ENCODE assay signal across 19 cellular contexts in genomic region chr7:87624628-87625027, GRCh38. TPM values are rescaled to one million over a fixed set of nuclear protein-coding genes. Genes with fewer than 3 reads are reported as not detected.
DNase-seq lines count a peak whose midpoint lies in the region; ATAC-seq and TF ChIP-seq lines count a peak whose summit lies in the region.
"Had no signal": no experiment of that assay in that cellular context is flagged by ENCODE, and none has a peak within 500 bp of the region (broad histone marks: within the 10 kb centered on the region; RNA-seq: fewer than 3 reads in every experiment).

No MANE protein-coding gene starts in this region.

- peak in 1 of 4 donors; percentile 8 for ATAC-seq in right lobe of liver
- ATAC-seq: activated naive CD8-positive, alpha-beta T cell treated with anti-CD3 and anti-CD28 coated beads, Interleukin-2, amount 50 U/mL, for 24 hours had no signal

- H3K9ac ChIP-seq in adipocyte (ENCODE audit: low read length): no peak overlapping the region
- H3K9ac ChIP-seq: BLaER1 treated with 17β-estradiol and CSF1 and Interleukin-3, amounts not matched to agents 10 nM and 100 nM had no signal

- no peak for DNase-seq in GM10248 (ENCODE audit: extremely low spot score)
- DNase-seq in adipocyte (ENCODE audit: low read depth): peak; percentile 14
- no peak for DNase-seq in right lobe of liver
- no peak for DNase-seq in NCI-H748 (lab: John Stamatoyannopoulos, UW; ENCODE audit: unreplicated experiment)
- no peak for DNase-seq in RWPE1 (ENCODE audit: low spot score)
- no peak for DNase-seq in uterus
- DNase-seq: activated CD4-positive, alpha-beta memory T cell treated with anti-CD3 and anti-CD28 coated beads for 36 hours; activated naive CD8-positive, alpha-beta T cell treated with anti-CD3 and anti-CD28 coated beads, Interleukin-2, amount 50 U/mL, for 24 hours; DND-41; foreskin fibroblast; KG1; NCI-H1417 treated with DMSO at 0.1 percent for 48 hours; NCI-H2227 treated with DMSO at 0.1 percent for 48 hours; SJCRH30 had no signal

- WGBS in right lobe of liver (ENCODE audit: insufficient coverage, low coverage, low lambda C conversion rate, missing lambda C conversion rate): 58% methylated on average over 4 of the region's 7 CpGs

- TF ChIP-seq POLR2A in right lobe of liver (IDR thresholded peaks at IDR 0.05) (no peak), uterus (IDR thresholded peaks at IDR 0.05) (no peak)

- POLR2A ChIA-PET in GM10248 (lab: Yijun Ruan, JAX) (no interaction called here), RWPE1 (lab: Yijun Ruan, JAX; ENCODE audit: low non-redundant PET) (no interaction called here)

- H3K27me3 ChIP-seq in adipocyte (replicated peaks; ENCODE audit: control insufficient read depth, insufficient read depth, low read length): no peaks in the 10 kb centered on the region
- H3K27me3 ChIP-seq in right lobe of liver: no peaks in the 10 kb centered on the region
- no peaks in the 10 kb centered on the region for H3K27me3 ChIP-seq in uterus
- H3K27me3 ChIP-seq: BLaER1 treated with 17β-estradiol and CSF1 and Interleukin-3, amounts not matched to agents 10 nM and 100 nM; SJCRH30 had no signal

- H3K4me1 ChIP-seq in adipocyte (ENCODE audit: control insufficient read depth, insufficient read depth, low read length) (peaks cover 6% of the 10 kb centered on the region), right lobe of liver (no peaks in the 10 kb centered on the region), uterus (no peaks in the 10 kb centered on the region)
- H3K4me1 ChIP-seq: BLaER1 treated with 17β-estradiol and CSF1 and Interleukin-3, amounts not matched to agents 10 nM and 100 nM; SJCRH30 had no signal

- H3K27ac ChIP-seq in right lobe of liver (no peak overlapping the region), RWPE1 (no peak overlapping the region), uterus (no peak overlapping the region)
- H3K27ac ChIP-seq: BLaER1 treated with 17β-estradiol and CSF1 and Interleukin-3, amounts not matched to agents 10 nM and 100 nM; SJCRH30; thoracic aorta had no signal

- TF ChIP-seq CTCF in GM10248 (IDR thresholded peaks at IDR 0.05; ENCODE audit: control extremely low read depth, extremely low read depth, low read depth, missing control alignments) (peak; percentile 20), LNCAP (IDR thresholded peaks at IDR 0.05) (peak; percentile 35; the same call in 1 of the 2 replicates), right lobe of liver (IDR thresholded peaks at IDR 0.05) (peak; percentile 35 to 48 (median 38)), RWPE1 (conservative IDR thresholded peaks at IDR 0.05; ENCODE audit: low read depth) (no peak), uterus (IDR thresholded peaks at IDR 0.05) (no peak)

- intact Hi-C loops in right lobe of liver (cut with DNase I) (no loop called here), uterus (cut with DNase I; ENCODE audit: low total_unique reads) (no loop called here)

- H3K4me3 ChIP-seq in adipocyte (ENCODE audit: low read length) (no peak overlapping the region), right lobe of liver (no peak overlapping the region), uterus (no peak overlapping the region)
- H3K4me3 ChIP-seq: BLaER1 treated with 17β-estradiol and CSF1 and Interleukin-3, amounts not matched to agents 10 nM and 100 nM; lung; SJCRH30; thoracic aorta had no signal

- CTCF ChIA-PET in GM10248 (lab: Yijun Ruan, JAX) (no interaction called here), RWPE1 (lab: Yijun Ruan, JAX) (interaction anchor here (0.5 kb wide), 1 partner anchor 43 kb away, joined by 3 read pairs; no protein-coding TSS in a partner anchor)

- H3K9me3 ChIP-seq in adipocyte (ENCODE audit: control insufficient read depth, low read length) (no peaks in the 10 kb centered on the region), right lobe of liver (no peaks in the 10 kb centered on the region), uterus (no peaks in the 10 kb centered on the region)
- H3K9me3 ChIP-seq: SJCRH30, thoracic aorta had no signal

- H3K36me3 ChIP-seq in adipocyte (ENCODE audit: control insufficient read depth, insufficient read depth, low read length, severe bottlenecking): no peaks in the 10 kb centered on the region
- H3K36me3 ChIP-seq in right lobe of liver: no peaks in the 10 kb centered on the region
- no peaks in the 10 kb centered on the region for H3K36me3 ChIP-seq in uterus
- H3K36me3 ChIP-seq: BLaER1 treated with 17β-estradiol and CSF1 and Interleukin-3, amounts not matched to agents 10 nM and 100 nM; SJCRH30; thoracic aorta had no signal

RNA-seq across cellular contexts. Expression of gene RUNDC3B, which starts 3.6 kb away (rescaled TPM):
- 10 to 100 TPM in 2 of 6 experiments, 1 to 10 TPM in 4; 4.2 to 11.9 (median 7.3) TPM for total RNA-seq in right lobe of liver
- total RNA-seq in uterus: 10 to 100 TPM in 2 of 4 donors, 1 to 10 TPM in 2; 3.2 to 34.8 (median 10.0) TPM

RNA-seq across cellular contexts. Expression of gene ABCB1, which starts 23.9 kb away (rescaled TPM):
- 10 to 100 TPM; 29.4 to 68.5 (median 51.0) TPM for total RNA-seq in right lobe of liver
- 10 to 100 TPM in 3 of 4 donors, 1 to 10 TPM in 1; 7.9 to 68.1 (median 35.6) TPM for total RNA-seq in uterus
- total RNA-seq: myocyte, SJCRH30 had no signal

Comparison
In these comparisons a context has a peak if more than half of its experiments do, and no peak if none do; other contexts are left out.
1. CTCF ChIP-seq: peak in GM10248 (single experiment), LNCAP (single experiment) and right lobe of liver (4 of 4); none in RWPE1 (single experiment) and uterus (0 of 4).